20 cellular contexts compared by ENCODE assay signal in genomic region chr7:1809601-1810258, GRCh38.
DNase-seq lines count a peak whose midpoint lies in the region; ATAC-seq and TF ChIP-seq lines count a peak whose summit lies in the region.
"Had no signal": no experiment of that assay in that cellular context is flagged by ENCODE, and none has a peak within 500 bp of the region (broad histone marks: within the 10 kb centered on the region; RNA-seq: fewer than 3 reads in every experiment).

No MANE protein-coding gene starts in this region.

- H3K9me3 ChIP-seq in Caco-2: peaks cover 6% of the 10 kb centered on the region
- no peaks in the 10 kb centered on the region for H3K9me3 ChIP-seq in spleen
- H3K9me3 ChIP-seq in psoas muscle: no peaks in the 10 kb centered on the region
- H3K9me3 ChIP-seq in colonic mucosa: no peaks in the 10 kb centered on the region
- H3K9me3 ChIP-seq: BLaER1, Peyer's patch had no signal

- intact Hi-C loops in Caco-2 (cut with micrococcal nuclease; ENCODE audit: unreplicated experiment) (no loop called here), spleen (cut with DNase I; ENCODE audit: low total_unique reads) (no loop called here), psoas muscle (cut with DNase I) (loop anchor here (10.0 kb wide), 1 partner anchor 395 kb away; no protein-coding TSS in a partner anchor), colonic mucosa (cut with DNase I) (no loop called here)

- WGBS in spleen, 5 donors: 84 to 95% (median 91%) methylated on average over 20 to 29 of the region's 29 CpGs
- whole genome bisulfite sequencing in psoas muscle, 3 donors: 79 to 82% (median 81%) methylated on average over 29 of the region's 29 CpGs

- H3K4me1 ChIP-seq in Caco-2: peaks cover 3% of the 10 kb centered on the region
- H3K4me1 ChIP-seq in spleen: peaks cover 0 to 8% (median 0%) of the 10 kb centered on the region in 6 donors
- peaks cover 4% of the 10 kb centered on the region for H3K4me1 ChIP-seq in psoas muscle
- no peaks in the 10 kb centered on the region for H3K4me1 ChIP-seq in colonic mucosa
- H3K4me1 ChIP-seq: Peyer's patch had no signal

- POLR2A ChIA-PET in Caco-2 (lab: Charles Lee): no interaction called here

- H3K4me3 ChIP-seq in Caco-2 (ENCODE audit: low read depth, low read length) (no peak overlapping the region), H7 (ENCODE audit: insufficient read depth, low read depth, low read length) (no peak overlapping the region), spleen (no peak overlapping the region), psoas muscle (no peak overlapping the region), colonic mucosa (no peak overlapping the region)
- H3K4me3 ChIP-seq: BLaER1, Peyer's patch had no signal

- H3K27ac ChIP-seq in spleen (no peak overlapping the region), psoas muscle (no peak overlapping the region), colonic mucosa (no peak overlapping the region)
- H3K27ac ChIP-seq: BLaER1, KMS-11, Peyer's patch had no signal

- CTCF ChIA-PET in Caco-2 (lab: Charles Lee): no interaction called here

- no peaks in the 10 kb centered on the region for H3K36me3 ChIP-seq in Caco-2 (ENCODE audit: control insufficient read depth, insufficient read depth, low read length)
- H3K36me3 ChIP-seq in H7 (replicated peaks; ENCODE audit: control insufficient read depth, insufficient read depth, low read length): no peaks in the 10 kb centered on the region
- H3K36me3 ChIP-seq in spleen: peaks cover 0 to 11% (median 6%) of the 10 kb centered on the region in 6 donors
- H3K36me3 ChIP-seq in psoas muscle (ENCODE audit: insufficient read depth in 1 of 2, low read depth in 1 of 2): no peaks in the 10 kb centered on the region
- H3K36me3 ChIP-seq in colonic mucosa: no peaks in the 10 kb centered on the region
- H3K36me3 ChIP-seq: Peyer's patch had no signal

- H3K4me1 Mint-ChIP-seq in Caco-2 (ENCODE audit: low read depth, unreplicated experiment): peaks cover 3% of the 10 kb centered on the region

- H3K9me3 Mint-ChIP-seq in Caco-2 (ENCODE audit: unreplicated experiment): peaks cover 3% of the 10 kb centered on the region
- H3K9me3 Mint-ChIP-seq: CD4-positive, alpha-beta memory T cell; H9; HFFc6 had no signal

- peak overlapping the region; percentile 38 for H3K27ac Mint-ChIP-seq in Caco-2 (ENCODE audit: unreplicated experiment)
- H3K27ac Mint-ChIP-seq: H9, HFFc6 had no signal

- no peaks in the 10 kb centered on the region for H3K27me3 Mint-ChIP-seq in Caco-2 (ENCODE audit: insufficient read depth, unreplicated experiment)

- BruUV-seq in Caco-2 (replicated peaks; lab: Mats Ljungman, UMichigan): no TSS peak

- no peak for TF ChIP-seq POLR2A in spleen (IDR thresholded peaks at IDR 0.05)

- DNase-seq in Caco-2 (no peak), H7 (peak; percentile 59), islet precursor cell (peak; percentile 41), spleen (peak; percentile 67), psoas muscle (no peak), SIG-M5 (lab: John Stamatoyannopoulos, UW) (no peak), colonic mucosa (no peak)
- DNase-seq: CD4-positive, alpha-beta memory T cell; DND-41; H9; HFFc6; NCI-H1105; NCI-H2029 treated with DMSO at 0.1 percent for 48 hours; NCI-H2171; NCI-H345; NCI-H524; Peyer's patch had no signal

- H3K36me3 Mint-ChIP-seq in Caco-2 (ENCODE audit: insufficient read depth, unreplicated experiment): no peaks in the 10 kb centered on the region

- ATAC-seq in psoas muscle (no peak), GM21360 (IDR thresholded peaks at IDR 0.05; ENCODE audit: unreplicated experiment) (no peak)

- no peak overlapping the region for H3K9ac ChIP-seq in colonic mucosa (ENCODE audit: low read depth in 2 of 2, low read length in 2 of 2)
- H3K9ac ChIP-seq: BLaER1, KMS-11 had no signal

- TF ChIP-seq CTCF in Caco-2 (IDR thresholded peaks at IDR 0.05; ENCODE audit: insufficient read depth in 1 of 2, low read depth in 1 of 2, low read length in 1 of 2, severe bottlenecking in 1 of 2, unreplicated experiment in 1 of 2) (no peak), spleen (IDR thresholded peaks at IDR 0.05 in 8 of 11, conservative IDR thresholded peaks at IDR 0.05 in 3 of 11) (no peak), psoas muscle (IDR thresholded peaks at IDR 0.05) (no peak), colonic mucosa (IDR thresholded peaks at IDR 0.05) (no peak)

- H3K27me3 ChIP-seq in Caco-2 (replicated peaks; ENCODE audit: control insufficient read depth, insufficient read depth, low read length) (no peaks in the 10 kb centered on the region), H7 (ENCODE audit: control insufficient read depth, insufficient read depth, low read length) (no peaks in the 10 kb centered on the region), spleen (replicated peaks in 1 of 7) (no peaks in the 10 kb centered on the region), psoas muscle (ENCODE audit: insufficient read depth in 3 of 3, low read length in 2 of 3) (peaks cover 0 to 3% (median 0%) of the 10 kb centered on the region in 3 donors), colonic mucosa (no peaks in the 10 kb centered on the region)
- H3K27me3 ChIP-seq: BLaER1, Peyer's patch had no signal

- no peak overlapping the region for H3K4me3 Mint-ChIP-seq in Caco-2 (ENCODE audit: unreplicated experiment)
- H3K4me3 Mint-ChIP-seq: CD4-positive, alpha-beta memory T cell; H9; HFFc6 had no signal

Comparison
In these comparisons a context has a peak if more than half of its experiments do, and no peak if none do; other contexts are left out.
1. DNase-seq: peak in H7 (single experiment), islet precursor cell (single experiment) and spleen (single experiment); none in Caco-2 (0 of 2), psoas muscle (0 of 2), SIG-M5 (single experiment) and colonic mucosa (single experiment).
2. intact Hi-C loops: an anchor here in psoas muscle (10.0 kb wide); none called in Caco-2, spleen and colonic mucosa.